ENCODE assay signal across 1 cellular context in the genomic region with DNA sequence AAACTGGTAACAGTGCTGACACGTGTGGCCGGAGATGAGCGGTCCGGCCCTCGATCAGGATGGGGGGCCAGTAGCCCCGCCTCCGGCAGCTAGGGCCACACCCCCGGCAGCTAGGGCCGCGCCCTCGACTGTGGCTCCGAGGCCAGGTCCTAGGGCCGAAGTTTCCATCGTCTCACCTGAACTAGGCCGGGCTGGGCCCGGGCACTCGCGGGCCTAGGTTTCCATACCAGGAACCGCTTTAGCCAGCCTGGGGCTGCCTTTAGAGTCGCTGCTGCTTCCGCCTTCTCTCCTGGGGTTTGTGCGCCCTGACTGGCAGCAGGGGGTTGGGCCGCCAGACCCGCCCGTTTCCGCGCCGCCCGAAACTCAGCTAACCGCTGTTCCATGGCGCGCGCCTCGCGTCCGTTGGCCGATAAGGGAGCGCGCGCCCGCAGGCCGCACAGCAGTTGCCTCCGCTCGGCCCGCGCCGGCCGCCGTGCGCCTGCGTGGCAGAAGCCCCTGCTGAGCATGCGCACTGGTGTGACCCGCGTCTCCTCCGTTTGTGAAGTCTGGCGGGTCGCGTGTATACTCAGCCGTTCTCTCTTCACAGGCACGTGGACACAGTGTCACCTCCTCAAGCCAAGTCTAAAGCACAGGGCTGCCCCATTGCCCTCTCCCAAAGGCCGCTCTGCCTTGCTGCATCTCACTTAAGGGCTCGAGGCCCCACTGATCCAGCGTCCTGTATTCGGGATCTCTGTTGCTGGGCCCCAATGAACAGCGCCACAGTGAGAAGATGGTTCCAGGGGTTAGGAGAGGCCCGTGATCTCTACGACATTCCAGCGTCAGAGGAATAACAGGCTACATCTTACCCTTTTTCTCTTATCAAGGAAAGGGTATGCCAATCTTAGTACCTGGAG.
TF ChIP-seq lines count a peak whose summit lies in the region.

A gene with protein sequence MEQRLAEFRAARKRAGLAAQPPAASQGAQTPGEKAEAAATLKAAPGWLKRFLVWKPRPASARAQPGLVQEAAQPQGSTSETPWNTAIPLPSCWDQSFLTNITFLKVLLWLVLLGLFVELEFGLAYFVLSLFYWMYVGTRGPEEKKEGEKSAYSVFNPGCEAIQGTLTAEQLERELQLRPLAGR (minus strand): TSS at position 480 of the 893 bp plus-strand sequence. CDS start 97 bp downstream, at position 383.

TF ChIP-seq in GM12878, 131 proteins besides CTCF, POLR2A, EP300 and RAD21 (continued from another document and continues in another):
- TF ChIP-seq, protein P1, sequence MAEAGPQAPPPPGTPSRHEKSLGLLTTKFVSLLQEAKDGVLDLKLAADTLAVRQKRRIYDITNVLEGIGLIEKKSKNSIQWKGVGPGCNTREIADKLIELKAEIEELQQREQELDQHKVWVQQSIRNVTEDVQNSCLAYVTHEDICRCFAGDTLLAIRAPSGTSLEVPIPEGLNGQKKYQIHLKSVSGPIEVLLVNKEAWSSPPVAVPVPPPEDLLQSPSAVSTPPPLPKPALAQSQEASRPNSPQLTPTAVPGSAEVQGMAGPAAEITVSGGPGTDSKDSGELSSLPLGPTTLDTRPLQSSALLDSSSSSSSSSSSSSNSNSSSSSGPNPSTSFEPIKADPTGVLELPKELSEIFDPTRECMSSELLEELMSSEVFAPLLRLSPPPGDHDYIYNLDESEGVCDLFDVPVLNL (IDR thresholded peaks at IDR 0.05; ENCODE audit: low read depth, low read length) = 0 out of 2 replicates have a peak, but pooled peaks have one; percentile 9
- TF ChIP-seq POLR2AphosphoS5 (IDR thresholded peaks at IDR 0.05; ENCODE audit: low read length) (peak; percentile 45; the same call in 1 of the 2 replicates), ZNF207 (IDR thresholded peaks at IDR 0.05; ENCODE audit: borderline replicate concordance) (peak; percentile 85; the same call in 1 of the 2 replicates), NR2F1 (conservative IDR thresholded peaks at IDR 0.05) (peak; percentile 56), SUZ12 (IDR thresholded peaks at IDR 0.05; ENCODE audit: unreplicated experiment) (no peak), PAX8 (IDR thresholded peaks at IDR 0.05) (no peak), RCOR1 (conservative IDR thresholded peaks at IDR 0.05; ENCODE audit: low read depth, low read length) (no peak), RBBP5 (conservative IDR thresholded peaks at IDR 0.05) (no peak), TAF1 (IDR thresholded peaks at IDR 0.05; ENCODE audit: borderline replicate concordance, low read depth, low read length) (peak; percentile 39; the same call in 1 of the 2 replicates), FOXM1 (IDR thresholded peaks at IDR 0.05; ENCODE audit: low read depth, low read length) (no peak), SREBF1 (IDR thresholded peaks at IDR 0.05; ENCODE audit: low read length) (no peak), RELA (IDR thresholded peaks at IDR 0.05; ENCODE audit: borderline replicate concordance, partially characterized antibody) (no peak), ZNF384 (IDR thresholded peaks at IDR 0.05; ENCODE audit: borderline replicate concordance, low read depth, low read length) (no peak), NRF1 (conservative IDR thresholded peaks at IDR 0.05; ENCODE audit: low read depth, low read length) (peak; percentile 100), JUND (IDR thresholded peaks at IDR 0.05; ENCODE audit: low read depth, low read length) (no peak), MEF2B (IDR thresholded peaks at IDR 0.05; ENCODE audit: partially characterized antibody, poor library complexity, severe bottlenecking) (peak; percentile 68), CHD1 (IDR thresholded peaks at IDR 0.05; ENCODE audit: low read depth, low read length) (no peak), POU2F2 (IDR thresholded peaks at IDR 0.05; ENCODE audit: borderline replicate concordance, low read depth, low read length) (0 out of 3 replicates have a peak, but pooled peaks have one; percentile 7), NFIC (IDR thresholded peaks at IDR 0.05; ENCODE audit: low read depth, low read length) (no peak), SIN3A (IDR thresholded peaks at IDR 0.05; ENCODE audit: low read depth, low read length) (peak; percentile 42; the same call in 1 of the 2 replicates), SMC3 (IDR thresholded peaks at IDR 0.05; ENCODE audit: borderline replicate concordance, low read length) (no peak), LARP7 (IDR thresholded peaks at IDR 0.05) (peak; percentile 92), EED (IDR thresholded peaks at IDR 0.05; ENCODE audit: low read depth) (no peak), PML (IDR thresholded peaks at IDR 0.05; ENCODE audit: low read length) (no peak), CHD4 (IDR thresholded peaks at IDR 0.05) (no peak), NFYA (IDR thresholded peaks at IDR 0.05; ENCODE audit: borderline replicate concordance, low read depth, low read length) (no peak), CREM (IDR thresholded peaks at IDR 0.05; ENCODE audit: low read depth) (0 out of 2 replicates have a peak, but pooled peaks have one; percentile 40), ASH2L (IDR thresholded peaks at IDR 0.05; ENCODE audit: borderline replicate concordance, low read depth) (peak; percentile 86; the same call in 1 of the 2 replicates), RAD51 (IDR thresholded peaks at IDR 0.05) (no peak), TARDBP (IDR thresholded peaks at IDR 0.05; ENCODE audit: borderline replicate concordance) (no peak), KLF5 (IDR thresholded peaks at IDR 0.05; ENCODE audit: partially characterized antibody) (peak; percentile 41), ZNF24 (IDR thresholded peaks at IDR 0.05) (no peak), RUNX3 (IDR thresholded peaks at IDR 0.05; ENCODE audit: low read length) (peak; percentile 70), SPI1 (IDR thresholded peaks at IDR 0.05; ENCODE audit: borderline replicate concordance, insufficient read depth, low read depth, low read length) (no peak), JUNB (IDR thresholded peaks at IDR 0.05) (no peak), IKZF2 (IDR thresholded peaks at IDR 0.05) (0 out of 4 replicates have a peak, but pooled peaks of 1 of the 2 experiments have one; percentile 30)
- TF ChIP-seq, protein P2, sequence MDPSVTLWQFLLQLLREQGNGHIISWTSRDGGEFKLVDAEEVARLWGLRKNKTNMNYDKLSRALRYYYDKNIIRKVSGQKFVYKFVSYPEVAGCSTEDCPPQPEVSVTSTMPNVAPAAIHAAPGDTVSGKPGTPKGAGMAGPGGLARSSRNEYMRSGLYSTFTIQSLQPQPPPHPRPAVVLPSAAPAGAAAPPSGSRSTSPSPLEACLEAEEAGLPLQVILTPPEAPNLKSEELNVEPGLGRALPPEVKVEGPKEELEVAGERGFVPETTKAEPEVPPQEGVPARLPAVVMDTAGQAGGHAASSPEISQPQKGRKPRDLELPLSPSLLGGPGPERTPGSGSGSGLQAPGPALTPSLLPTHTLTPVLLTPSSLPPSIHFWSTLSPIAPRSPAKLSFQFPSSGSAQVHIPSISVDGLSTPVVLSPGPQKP (IDR thresholded peaks at IDR 0.05; ENCODE audit: low read depth, low read length) = 0 out of 2 replicates have a peak, but pooled peaks have one; percentile 12
- TF ChIP-seq, protein P3, sequence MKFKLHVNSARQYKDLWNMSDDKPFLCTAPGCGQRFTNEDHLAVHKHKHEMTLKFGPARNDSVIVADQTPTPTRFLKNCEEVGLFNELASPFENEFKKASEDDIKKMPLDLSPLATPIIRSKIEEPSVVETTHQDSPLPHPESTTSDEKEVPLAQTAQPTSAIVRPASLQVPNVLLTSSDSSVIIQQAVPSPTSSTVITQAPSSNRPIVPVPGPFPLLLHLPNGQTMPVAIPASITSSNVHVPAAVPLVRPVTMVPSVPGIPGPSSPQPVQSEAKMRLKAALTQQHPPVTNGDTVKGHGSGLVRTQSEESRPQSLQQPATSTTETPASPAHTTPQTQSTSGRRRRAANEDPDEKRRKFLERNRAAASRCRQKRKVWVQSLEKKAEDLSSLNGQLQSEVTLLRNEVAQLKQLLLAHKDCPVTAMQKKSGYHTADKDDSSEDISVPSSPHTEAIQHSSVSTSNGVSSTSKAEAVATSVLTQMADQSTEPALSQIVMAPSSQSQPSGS (IDR thresholded peaks at IDR 0.05; ENCODE audit: low read length) = no peak
- TF ChIP-seq, protein P4, sequence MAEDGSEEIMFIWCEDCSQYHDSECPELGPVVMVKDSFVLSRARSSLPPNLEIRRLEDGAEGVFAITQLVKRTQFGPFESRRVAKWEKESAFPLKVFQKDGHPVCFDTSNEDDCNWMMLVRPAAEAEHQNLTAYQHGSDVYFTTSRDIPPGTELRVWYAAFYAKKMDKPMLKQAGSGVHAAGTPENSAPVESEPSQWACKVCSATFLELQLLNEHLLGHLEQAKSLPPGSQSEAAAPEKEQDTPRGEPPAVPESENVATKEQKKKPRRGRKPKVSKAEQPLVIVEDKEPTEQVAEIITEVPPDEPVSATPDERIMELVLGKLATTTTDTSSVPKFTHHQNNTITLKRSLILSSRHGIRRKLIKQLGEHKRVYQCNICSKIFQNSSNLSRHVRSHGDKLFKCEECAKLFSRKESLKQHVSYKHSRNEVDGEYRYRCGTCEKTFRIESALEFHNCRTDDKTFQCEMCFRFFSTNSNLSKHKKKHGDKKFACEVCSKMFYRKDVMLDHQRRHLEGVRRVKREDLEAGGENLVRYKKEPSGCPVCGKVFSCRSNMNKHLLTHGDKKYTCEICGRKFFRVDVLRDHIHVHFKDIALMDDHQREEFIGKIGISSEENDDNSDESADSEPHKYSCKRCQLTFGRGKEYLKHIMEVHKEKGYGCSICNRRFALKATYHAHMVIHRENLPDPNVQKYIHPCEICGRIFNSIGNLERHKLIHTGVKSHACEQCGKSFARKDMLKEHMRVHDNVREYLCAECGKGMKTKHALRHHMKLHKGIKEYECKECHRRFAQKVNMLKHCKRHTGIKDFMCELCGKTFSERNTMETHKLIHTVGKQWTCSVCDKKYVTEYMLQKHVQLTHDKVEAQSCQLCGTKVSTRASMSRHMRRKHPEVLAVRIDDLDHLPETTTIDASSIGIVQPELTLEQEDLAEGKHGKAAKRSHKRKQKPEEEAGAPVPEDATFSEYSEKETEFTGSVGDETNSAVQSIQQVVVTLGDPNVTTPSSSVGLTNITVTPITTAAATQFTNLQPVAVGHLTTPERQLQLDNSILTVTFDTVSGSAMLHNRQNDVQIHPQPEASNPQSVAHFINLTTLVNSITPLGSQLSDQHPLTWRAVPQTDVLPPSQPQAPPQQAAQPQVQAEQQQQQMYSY (CRISPR knock-in tag; IDR thresholded peaks at IDR 0.05) = no peak
- TF ChIP-seq, protein P5, sequence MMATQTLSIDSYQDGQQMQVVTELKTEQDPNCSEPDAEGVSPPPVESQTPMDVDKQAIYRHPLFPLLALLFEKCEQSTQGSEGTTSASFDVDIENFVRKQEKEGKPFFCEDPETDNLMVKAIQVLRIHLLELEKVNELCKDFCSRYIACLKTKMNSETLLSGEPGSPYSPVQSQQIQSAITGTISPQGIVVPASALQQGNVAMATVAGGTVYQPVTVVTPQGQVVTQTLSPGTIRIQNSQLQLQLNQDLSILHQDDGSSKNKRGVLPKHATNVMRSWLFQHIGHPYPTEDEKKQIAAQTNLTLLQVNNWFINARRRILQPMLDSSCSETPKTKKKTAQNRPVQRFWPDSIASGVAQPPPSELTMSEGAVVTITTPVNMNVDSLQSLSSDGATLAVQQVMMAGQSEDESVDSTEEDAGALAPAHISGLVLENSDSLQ (IDR thresholded peaks at IDR 0.05) = peak; percentile 93
- TF ChIP-seq, protein P6, sequence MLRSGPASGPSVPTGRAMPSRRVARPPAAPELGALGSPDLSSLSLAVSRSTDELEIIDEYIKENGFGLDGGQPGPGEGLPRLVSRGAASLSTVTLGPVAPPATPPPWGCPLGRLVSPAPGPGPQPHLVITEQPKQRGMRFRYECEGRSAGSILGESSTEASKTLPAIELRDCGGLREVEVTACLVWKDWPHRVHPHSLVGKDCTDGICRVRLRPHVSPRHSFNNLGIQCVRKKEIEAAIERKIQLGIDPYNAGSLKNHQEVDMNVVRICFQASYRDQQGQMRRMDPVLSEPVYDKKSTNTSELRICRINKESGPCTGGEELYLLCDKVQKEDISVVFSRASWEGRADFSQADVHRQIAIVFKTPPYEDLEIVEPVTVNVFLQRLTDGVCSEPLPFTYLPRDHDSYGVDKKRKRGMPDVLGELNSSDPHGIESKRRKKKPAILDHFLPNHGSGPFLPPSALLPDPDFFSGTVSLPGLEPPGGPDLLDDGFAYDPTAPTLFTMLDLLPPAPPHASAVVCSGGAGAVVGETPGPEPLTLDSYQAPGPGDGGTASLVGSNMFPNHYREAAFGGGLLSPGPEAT (IDR thresholded peaks at IDR 0.05; ENCODE audit: low read depth) = peak; percentile 93
- TF ChIP-seq, protein P7, sequence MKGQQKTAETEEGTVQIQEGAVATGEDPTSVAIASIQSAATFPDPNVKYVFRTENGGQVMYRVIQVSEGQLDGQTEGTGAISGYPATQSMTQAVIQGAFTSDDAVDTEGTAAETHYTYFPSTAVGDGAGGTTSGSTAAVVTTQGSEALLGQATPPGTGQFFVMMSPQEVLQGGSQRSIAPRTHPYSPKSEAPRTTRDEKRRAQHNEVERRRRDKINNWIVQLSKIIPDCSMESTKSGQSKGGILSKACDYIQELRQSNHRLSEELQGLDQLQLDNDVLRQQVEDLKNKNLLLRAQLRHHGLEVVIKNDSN (IDR thresholded peaks at IDR 0.05; ENCODE audit: borderline replicate concordance, extremely low read length, insufficient read depth, low read depth, low read length) = peak; percentile 5
- TF ChIP-seq, protein P8, sequence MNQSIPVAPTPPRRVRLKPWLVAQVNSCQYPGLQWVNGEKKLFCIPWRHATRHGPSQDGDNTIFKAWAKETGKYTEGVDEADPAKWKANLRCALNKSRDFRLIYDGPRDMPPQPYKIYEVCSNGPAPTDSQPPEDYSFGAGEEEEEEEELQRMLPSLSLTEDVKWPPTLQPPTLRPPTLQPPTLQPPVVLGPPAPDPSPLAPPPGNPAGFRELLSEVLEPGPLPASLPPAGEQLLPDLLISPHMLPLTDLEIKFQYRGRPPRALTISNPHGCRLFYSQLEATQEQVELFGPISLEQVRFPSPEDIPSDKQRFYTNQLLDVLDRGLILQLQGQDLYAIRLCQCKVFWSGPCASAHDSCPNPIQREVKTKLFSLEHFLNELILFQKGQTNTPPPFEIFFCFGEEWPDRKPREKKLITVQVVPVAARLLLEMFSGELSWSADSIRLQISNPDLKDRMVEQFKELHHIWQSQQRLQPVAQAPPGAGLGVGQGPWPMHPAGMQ (IDR thresholded peaks at IDR 0.05; ENCODE audit: borderline replicate concordance) = no peak
- TF ChIP-seq, protein P9, sequence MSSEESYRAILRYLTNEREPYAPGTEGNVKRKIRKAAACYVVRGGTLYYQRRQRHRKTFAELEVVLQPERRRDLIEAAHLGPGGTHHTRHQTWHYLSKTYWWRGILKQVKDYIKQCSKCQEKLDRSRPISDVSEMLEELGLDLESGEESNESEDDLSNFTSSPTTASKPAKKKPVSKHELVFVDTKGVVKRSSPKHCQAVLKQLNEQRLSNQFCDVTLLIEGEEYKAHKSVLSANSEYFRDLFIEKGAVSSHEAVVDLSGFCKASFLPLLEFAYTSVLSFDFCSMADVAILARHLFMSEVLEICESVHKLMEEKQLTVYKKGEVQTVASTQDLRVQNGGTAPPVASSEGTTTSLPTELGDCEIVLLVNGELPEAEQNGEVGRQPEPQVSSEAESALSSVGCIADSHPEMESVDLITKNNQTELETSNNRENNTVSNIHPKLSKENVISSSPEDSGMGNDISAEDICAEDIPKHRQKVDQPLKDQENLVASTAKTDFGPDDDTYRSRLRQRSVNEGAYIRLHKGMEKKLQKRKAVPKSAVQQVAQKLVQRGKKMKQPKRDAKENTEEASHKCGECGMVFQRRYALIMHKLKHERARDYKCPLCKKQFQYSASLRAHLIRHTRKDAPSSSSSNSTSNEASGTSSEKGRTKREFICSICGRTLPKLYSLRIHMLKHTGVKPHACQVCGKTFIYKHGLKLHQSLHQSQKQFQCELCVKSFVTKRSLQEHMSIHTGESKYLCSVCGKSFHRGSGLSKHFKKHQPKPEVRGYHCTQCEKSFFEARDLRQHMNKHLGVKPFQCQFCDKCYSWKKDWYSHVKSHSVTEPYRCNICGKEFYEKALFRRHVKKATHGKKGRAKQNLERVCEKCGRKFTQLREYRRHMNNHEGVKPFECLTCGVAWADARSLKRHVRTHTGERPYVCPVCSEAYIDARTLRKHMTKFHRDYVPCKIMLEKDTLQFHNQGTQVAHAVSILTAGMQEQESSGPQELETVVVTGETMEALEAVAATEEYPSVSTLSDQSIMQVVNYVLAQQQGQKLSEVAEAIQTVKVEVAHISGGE (CRISPR knock-in tag; IDR thresholded peaks at IDR 0.05) = no peak
